In the genomic region with DNA sequence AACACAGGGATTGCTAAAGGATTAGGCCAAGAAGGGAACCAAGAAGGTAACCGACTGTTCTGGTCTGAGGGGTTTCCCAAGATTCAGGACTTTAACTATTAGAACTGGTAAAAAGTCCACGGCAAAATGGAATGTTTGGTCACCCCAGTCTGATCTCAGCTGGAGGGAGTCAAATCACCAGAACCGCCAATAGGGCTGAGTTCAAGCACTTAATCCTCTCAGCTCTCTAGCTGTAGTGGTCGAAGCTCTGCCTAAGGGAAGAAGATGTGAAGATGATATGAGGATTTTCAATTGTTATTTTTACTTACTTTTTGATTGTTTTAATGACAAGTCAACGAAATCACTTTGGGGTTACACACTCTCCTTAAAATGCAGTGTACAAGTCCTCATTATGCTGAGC, we compare ENCODE assay signal across 33 cellular contexts. TPM values are rescaled to one million over a fixed set of nuclear protein-coding genes. Genes with fewer than 3 reads are reported as not detected.
"Had no signal": no experiment of that assay in that cellular context is flagged by ENCODE, and none has a peak within 500 bp of the region (broad histone marks: within the 10 kb centered on the region; RNA-seq: fewer than 3 reads in every experiment).

No MANE protein-coding gene starts in this region.

- H2AFZ ChIP-seq: PC-9 had no signal

- FAIRE-seq: RCC 7860 had no signal

- H3K9me3 ChIP-seq: SJCRH30 had no signal

- H3K27me3 ChIP-seq: SJCRH30 had no signal

- H3K27ac ChIP-seq: KMS-11, PC-9, RWPE1, SJCRH30, SK-N-MC had no signal

- H3K4me2 ChIP-seq: KMS-11, PC-9 had no signal

- H3K9ac ChIP-seq: KMS-11 had no signal

- H3K4me1 ChIP-seq: SJCRH30 had no signal

- ATAC-seq: Panc1, Right ventricle myocardium inferior, SK-N-SH treated with all-trans-retinoic acid at 6 μM for 48 hours had no signal

- H3K4me3 ChIP-seq: PC-9, SJCRH30, SK-N-MC had no signal

- DNase-seq: Karpas-422, MM.1S, MV-4-11, NCI-H1092, NCI-H1105, NCI-H1417 treated with DMSO at 0.1 percent for 48 hours, NCI-H1436 treated with DMSO at 0.1 percent for 48 hours, NCI-H1694 treated with DMSO at 0.1 percent for 48 hours, NCI-H187 treated with DMSO at 0.1 percent for 48 hours, NCI-H2081 treated with DMSO at 0.1 percent for 48 hours, NCI-H2107, NCI-H2171, NCI-H226, NCI-H446 treated with DMSO at 0.1 percent for 48 hours, NCI-H510A, NCI-H524, NCI-H526, NCI-H69, NCI-H748 treated with DMSO at 0.1 percent for 48 hours, PC-9, SIG-M5, SJCRH30 had no signal

- H3K36me3 ChIP-seq: SJCRH30 had no signal

RNA-seq across cellular contexts. Expression of a gene that starts 29.1 kb away (rescaled TPM):
- total RNA-seq: LHCN-M2, OCI-LY7, PC-9, RPMI7951, SJCRH30, SK-MEL-5 had no signal
